21 cellular contexts compared by ENCODE assay signal in the genomic region with DNA sequence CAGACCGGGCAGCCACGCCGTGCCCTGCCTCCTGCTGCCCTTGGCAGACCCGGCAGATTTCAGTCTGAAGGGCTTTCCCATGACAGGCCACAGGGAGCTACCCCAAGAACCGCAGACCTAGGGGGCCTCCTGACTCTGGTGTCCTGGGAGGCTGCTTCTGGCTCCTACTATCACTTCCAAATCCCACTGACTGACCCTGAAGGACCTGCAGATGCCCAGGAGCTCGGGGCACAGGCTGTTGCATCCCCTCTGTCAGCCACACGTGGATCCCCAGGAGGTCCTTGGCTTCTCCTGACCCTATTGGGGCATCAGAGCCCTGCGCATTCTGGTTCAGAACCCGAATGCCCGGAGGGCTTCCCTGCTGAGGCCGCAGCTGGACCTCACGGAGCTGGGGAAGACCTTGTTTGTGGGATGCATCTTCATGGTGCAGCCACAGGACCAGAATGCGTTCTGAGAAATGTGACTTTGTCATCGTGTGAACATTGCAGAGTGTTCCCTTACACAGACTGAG.
"Had no signal": no experiment of that assay in that cellular context is flagged by ENCODE, and none has a peak within 500 bp of the region (broad histone marks: within the 10 kb centered on the region; RNA-seq: fewer than 3 reads in every experiment).

No MANE protein-coding gene starts in this region.

- H3K4me1 ChIP-seq: breast epithelium had no signal

- H3K27me3 Mint-ChIP-seq: activated CD4-positive, alpha-beta T cell treated with anti-CD3 and anti-CD28 coated beads, Interleukin-2, amount 10 ng/mL, durations not matched to agents 7 days and 5 days had no signal

- H3K4me2 ChIP-seq: KMS-11 had no signal

- H3K27me3 ChIP-seq: breast epithelium had no signal

- H3K27ac Mint-ChIP-seq: activated CD4-positive, alpha-beta memory T cell treated with anti-CD3 and anti-CD28 coated beads for 36 hours; activated CD4-positive, alpha-beta T cell treated with anti-CD3 and anti-CD28 coated beads, Interleukin-2, amount 10 ng/mL, durations not matched to agents 7 days and 5 days; activated naive CD4-positive, alpha-beta T cell treated with anti-CD3 and anti-CD28 coated beads, Interleukin-2, amount 50 U/mL, for 24 hours; activated T-cell treated with anti-CD3 and anti-CD28 coated beads, Interleukin-2, amount 50 U/mL, for 72 hours; activated T-helper 2 cell treated with anti-CD3 and anti-CD28 coated beads, Interferon-gamma antibody, Interleukin-2, Interleukin-4, amounts not matched to agents 10 μg/mL and 5 μg/mL and 100 μg/mL, durations not matched to agents 14 hours and 24 hours and 36 hours; T-cell had no signal

- DNase-seq: activated CD4-positive, alpha-beta memory T cell treated with anti-CD3 and anti-CD28 coated beads for 36 hours; activated CD4-positive, alpha-beta T cell treated with anti-CD3 and anti-CD28 coated beads, Interleukin-2, amount 10 ng/mL, durations not matched to agents 7 days and 5 days; activated CD4-positive, CD25-positive, alpha-beta regulatory T cell; activated naive CD4-positive, alpha-beta T cell; activated T-cell treated with anti-CD3 and anti-CD28 coated beads, Interleukin-2, amount 50 U/mL, for 72 hours; aorta; NCI-H1105 treated with DMSO at 0.1 percent for 48 hours; NCI-H1436 treated with DMSO at 0.1 percent for 48 hours; NCI-H187; NCI-H2081; NCI-H446; NCI-H524; T-cell; T-helper 2 cell; T1000 had no signal

- H3K27ac ChIP-seq: breast epithelium, KMS-11, SK-N-MC, VCaP had no signal

- H3K36me3 Mint-ChIP-seq: activated CD4-positive, alpha-beta memory T cell treated with anti-CD3 and anti-CD28 coated beads for 36 hours; activated naive CD4-positive, alpha-beta T cell treated with anti-CD3 and anti-CD28 coated beads, Interleukin-2, amount 50 U/mL, for 24 hours; T-cell had no signal

- ATAC-seq: activated T-cell treated with anti-CD3 and anti-CD28 coated beads, Interleukin-2, amount 50 U/mL, for 72 hours; T-cell had no signal

- H3K4me1 Mint-ChIP-seq: activated CD4-positive, alpha-beta T cell treated with anti-CD3 and anti-CD28 coated beads, Interleukin-2, amount 10 ng/mL, durations not matched to agents 7 days and 5 days; activated naive CD4-positive, alpha-beta T cell treated with anti-CD3 and anti-CD28 coated beads, Interleukin-2, amount 50 U/mL, for 24 hours; T-cell had no signal

- H3K4me3 Mint-ChIP-seq: activated CD4-positive, alpha-beta memory T cell treated with anti-CD3 and anti-CD28 coated beads for 36 hours; activated CD4-positive, alpha-beta T cell treated with anti-CD3 and anti-CD28 coated beads, Interleukin-2, amount 10 ng/mL, durations not matched to agents 7 days and 5 days; activated naive CD4-positive, alpha-beta T cell treated with anti-CD3 and anti-CD28 coated beads, Interleukin-2, amount 50 U/mL, for 24 hours; activated T-cell treated with anti-CD3 and anti-CD28 coated beads, Interleukin-2, amount 50 U/mL, for 72 hours; T-cell had no signal

- H3K9me3 ChIP-seq: breast epithelium had no signal

- H3K9me3 Mint-ChIP-seq: activated CD4-positive, alpha-beta memory T cell treated with anti-CD3 and anti-CD28 coated beads for 36 hours; activated CD4-positive, alpha-beta T cell treated with anti-CD3 and anti-CD28 coated beads, Interleukin-2, amount 10 ng/mL, durations not matched to agents 7 days and 5 days; activated naive CD4-positive, alpha-beta T cell treated with anti-CD3 and anti-CD28 coated beads, Interleukin-2, amount 50 U/mL, for 24 hours; activated T-cell treated with anti-CD3 and anti-CD28 coated beads, Interleukin-2, amount 50 U/mL, for 72 hours; activated T-helper 2 cell treated with anti-CD3 and anti-CD28 coated beads, Interferon-gamma antibody, Interleukin-2, Interleukin-4, amounts not matched to agents 10 μg/mL and 5 μg/mL and 100 μg/mL, durations not matched to agents 14 hours and 24 hours and 36 hours; T-cell had no signal

- H3K4me3 ChIP-seq: breast epithelium, SK-N-MC had no signal

- H3K36me3 ChIP-seq: breast epithelium had no signal
